28 cellular contexts compared by ENCODE assay signal in the genomic region with DNA sequence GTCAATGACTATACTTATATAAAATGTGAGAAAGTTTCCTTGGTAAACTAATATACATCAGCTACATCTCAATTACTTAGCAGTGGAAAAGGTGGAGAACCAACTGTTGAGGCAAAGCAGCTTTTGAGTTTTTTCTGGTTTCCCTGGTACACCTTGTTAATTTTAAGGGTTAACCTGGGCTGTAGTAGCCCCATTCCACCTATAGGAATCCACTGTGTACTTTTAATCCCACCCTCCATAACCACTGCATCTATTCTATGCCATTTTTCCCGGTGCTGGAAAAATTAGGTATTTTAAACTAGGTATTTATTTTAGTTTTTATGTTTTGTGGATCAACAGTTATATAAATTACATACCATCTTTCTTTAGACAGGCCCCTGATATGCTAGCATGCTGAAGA.
"Had no signal": no experiment of that assay in that cellular context is flagged by ENCODE, and none has a peak within 500 bp of the region (broad histone marks: within the 10 kb centered on the region; RNA-seq: fewer than 3 reads in every experiment).

No MANE protein-coding gene starts in this region.

- H3K4me3 ChIP-seq: adrenal gland, cardiac muscle cell, colonic mucosa, gastrocnemius medialis, left ventricle myocardium inferior, lung, spleen, suprapubic skin, tibial artery, upper lobe of right lung had no signal

- H3K27me3 ChIP-seq: adrenal gland, cardiac muscle cell, colonic mucosa, gastrocnemius medialis, spleen, suprapubic skin, tibial artery, upper lobe of right lung had no signal

- DNase-seq: activated CD4-positive, alpha-beta T cell treated with anti-CD3 and anti-CD28 coated beads, Interleukin-2, amount 50 U/mL, for 1 hour; activated effector memory CD4-positive, alpha-beta T cell treated with anti-CD3 and anti-CD28 coated beads, Interleukin-2, amount 50 U/mL, for 16 hours; activated naive CD4-positive, alpha-beta T cell treated with anti-CD3 and anti-CD28 coated beads, Interleukin-2, amount 10 ng/mL, durations not matched to agents 7 days and 5 days; activated T-cell treated with anti-CD3 and anti-CD28 coated beads, Interleukin-2, amount 50 U/mL, for 1 hour; adrenal gland; aorta; cerebellar nuclear complex; colonic mucosa; effector CD8-positive, alpha-beta T cell; erythroblast; gastrocnemius medialis; glutamatergic neuron; islet precursor cell; left ventricle myocardium inferior; mesendoderm; posterior cingulate gyrus; right cardiac atrium; spleen; stimulated activated naive CD4-positive, alpha-beta T cell; T-helper 2 cell; tibial artery; upper lobe of right lung had no signal

- ATAC-seq: gastrocnemius medialis, right cardiac atrium, upper lobe of right lung had no signal

- H3K27me3 Mint-ChIP-seq: activated naive CD4-positive, alpha-beta T cell treated with anti-CD3 and anti-CD28 coated beads, Interleukin-2, amount 10 ng/mL, durations not matched to agents 7 days and 5 days; brain had no signal

- H3K9me3 ChIP-seq: adrenal gland, colonic mucosa, gastrocnemius medialis, left ventricle myocardium inferior, spleen, suprapubic skin, tibial artery, upper lobe of right lung had no signal

- H3K27ac Mint-ChIP-seq: activated naive CD4-positive, alpha-beta T cell treated with anti-CD3 and anti-CD28 coated beads, Interleukin-2, amount 10 ng/mL, durations not matched to agents 7 days and 5 days; activated T-helper 1 cell treated with anti-CD3 and anti-CD28 coated beads, Interleukin-12 subunit alpha, Interleukin-12 subunit beta, Interleukin-2, Interleukin-4 antibody, amounts not matched to agents 30 ng/mL and 10 ng/mL and 1 ng/mL, durations not matched to agents 14 hours and 24 hours and 36 hours; brain; nephron had no signal

- H3K4me1 Mint-ChIP-seq: brain had no signal

- H3K4me3 Mint-ChIP-seq: activated naive CD4-positive, alpha-beta T cell treated with anti-CD3 and anti-CD28 coated beads, Interleukin-2, amount 10 ng/mL, durations not matched to agents 7 days and 5 days; activated T-helper 1 cell treated with anti-CD3 and anti-CD28 coated beads, Interleukin-12 subunit alpha, Interleukin-12 subunit beta, Interleukin-2, Interleukin-4 antibody, amounts not matched to agents 30 ng/mL and 10 ng/mL and 1 ng/mL, durations not matched to agents 14 hours and 24 hours and 36 hours; brain; nephron had no signal

- H3K36me3 ChIP-seq: colonic mucosa had no signal

- H3K4me1 ChIP-seq: colonic mucosa, gastrocnemius medialis, suprapubic skin, upper lobe of right lung had no signal

- H3K9me3 Mint-ChIP-seq: activated naive CD4-positive, alpha-beta T cell treated with anti-CD3 and anti-CD28 coated beads, Interleukin-2, amount 10 ng/mL, durations not matched to agents 7 days and 5 days; activated T-helper 1 cell treated with anti-CD3 and anti-CD28 coated beads, Interleukin-12 subunit alpha, Interleukin-12 subunit beta, Interleukin-2, Interleukin-4 antibody, amounts not matched to agents 30 ng/mL and 10 ng/mL and 1 ng/mL, durations not matched to agents 14 hours and 24 hours and 36 hours; brain; nephron had no signal

- H3K27ac ChIP-seq: adrenal gland, cardiac muscle cell, colonic mucosa, gastrocnemius medialis, left ventricle myocardium inferior, suprapubic skin, tibial artery, upper lobe of right lung had no signal
